Comparison of ENCODE assay signal across 15 cellular contexts in the genomic region with DNA sequence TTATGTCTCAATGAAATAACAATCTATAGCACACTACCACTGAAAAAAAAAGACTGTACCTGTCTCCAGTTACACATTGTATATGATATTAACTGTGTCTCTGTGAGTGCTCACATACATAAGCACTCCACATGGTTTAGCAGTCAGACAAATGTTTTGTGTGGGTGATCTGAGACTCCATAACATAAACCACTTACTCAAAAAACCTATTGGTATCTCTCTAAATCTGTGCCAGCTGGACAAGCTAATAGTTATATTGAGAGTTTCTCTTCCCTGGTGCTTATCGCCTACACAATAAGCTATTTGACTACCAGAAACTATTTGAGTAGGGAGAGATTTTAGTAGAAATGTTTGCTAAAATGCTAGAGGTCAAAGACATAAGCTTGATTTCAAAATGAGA.
DNase-seq lines count a peak whose midpoint lies in the region; ATAC-seq and TF ChIP-seq lines count a peak whose summit lies in the region.
"Had no signal": no experiment of that assay in that cellular context is flagged by ENCODE, and none has a peak within 500 bp of the region (broad histone marks: within the 10 kb centered on the region; RNA-seq: fewer than 3 reads in every experiment).

No MANE protein-coding gene starts in this region.

- TF ChIP-seq CTCF in GM12864 (IDR thresholded peaks at IDR 0.05; ENCODE audit: low read depth, low read length, missing control alignments) (no peak), BE2C (IDR thresholded peaks at IDR 0.05; ENCODE audit: low read depth, low read length) (no peak)

- no peaks in the 10 kb centered on the region for H3K4me1 ChIP-seq in BE2C
- H3K4me1 ChIP-seq: breast epithelium had no signal

- H3K4me3 ChIP-seq in GM12864 (ENCODE audit: low read depth, low read length) (no peak overlapping the region), BE2C (ENCODE audit: low read depth, low read length) (no peak overlapping the region)
- H3K4me3 ChIP-seq: breast epithelium had no signal

- DNase-seq in GM12864 (ENCODE audit: low read depth) (peak; percentile 33), GM19240 (ENCODE audit: insufficient read length, low spot score) (peak; percentile 2), NCI-H2081 treated with DMSO at 0.1 percent for 48 hours (lab: John Stamatoyannopoulos, UW) (no peak), BE2C (no peak), OCI-M2 (lab: John Stamatoyannopoulos, UW; ENCODE audit: unreplicated experiment) (no peak), SW480 (ENCODE audit: low spot score) (no peak)
- DNase-seq: activated CD4-positive, alpha-beta T cell treated with anti-CD3 and anti-CD28 coated beads, Interleukin-2, amount 50 U/mL, for 4 hours; activated gamma-delta T cell; HCEC 1CT; NCI-H1092 treated with DMSO at 0.1 percent for 48 hours; stimulated activated CD4-positive, alpha-beta T cell treated with anti-CD3 and anti-CD28 coated beads, Interleukin-2, amount 100 ng/mL, for 24 hours had no signal

- ATAC-seq in HG02588 (IDR thresholded peaks at IDR 0.05; ENCODE audit: unreplicated experiment), result peak; percentile 89
- peak; percentile 46 for ATAC-seq in HG03342 (IDR thresholded peaks at IDR 0.05; ENCODE audit: unreplicated experiment)
- ATAC-seq: HepG2 had no signal

- H3K36me3 ChIP-seq in BE2C, result no peaks in the 10 kb centered on the region
- H3K36me3 ChIP-seq: breast epithelium had no signal

- no peaks in the 10 kb centered on the region for H3K9me3 ChIP-seq in BE2C
- H3K9me3 ChIP-seq: breast epithelium had no signal

- H3K27me3 ChIP-seq in BE2C, result no peaks in the 10 kb centered on the region; the same call in 1 of the 2 replicates
- H3K27me3 ChIP-seq: breast epithelium had no signal

Comparison
In these comparisons a context has a peak if more than half of its experiments do, and no peak if none do; other contexts are left out.
1. DNase-seq: peak in GM12864 (single experiment) and GM19240 (single experiment); none in NCI-H2081 treated with DMSO at 0.1 percent for 48 hours (single experiment), BE2C (single experiment), OCI-M2 (single experiment) and SW480 (single experiment).